ENCODE assay signal across 19 cellular contexts in the genomic region with DNA sequence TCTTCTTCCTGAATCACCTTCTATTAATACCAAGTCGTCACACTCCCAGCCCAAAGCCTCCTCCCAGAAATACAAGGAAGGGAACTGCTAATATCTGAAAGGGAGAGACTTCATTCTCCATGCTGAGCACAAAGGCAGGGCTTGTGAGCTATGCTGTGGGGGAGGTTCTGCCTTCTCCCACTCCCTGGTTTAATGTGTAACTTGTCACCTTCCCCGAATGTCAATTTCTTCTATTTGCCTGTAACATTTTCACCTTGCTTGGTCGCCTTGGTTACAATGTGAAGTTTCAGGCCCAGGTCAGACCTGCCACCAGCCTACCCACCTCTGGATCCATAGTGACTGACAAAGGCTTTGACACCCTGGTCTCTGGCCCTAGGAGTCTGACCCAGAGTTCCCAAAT.
DNase-seq lines count a peak whose midpoint lies in the region; ATAC-seq and TF ChIP-seq lines count a peak whose summit lies in the region.
"Had no signal": no experiment of that assay in that cellular context is flagged by ENCODE, and none has a peak within 500 bp of the region (broad histone marks: within the 10 kb centered on the region; RNA-seq: fewer than 3 reads in every experiment).

No MANE protein-coding gene starts in this region.

- peaks cover 9% of the 10 kb centered on the region for H3K4me1 Mint-ChIP-seq in type B pancreatic cell (ENCODE audit: unreplicated experiment)
- H3K4me1 Mint-ChIP-seq: H9 had no signal

- H3K4me3 Mint-ChIP-seq in type B pancreatic cell, result no peak overlapping the region
- H3K4me3 Mint-ChIP-seq: activated CD8-positive, alpha-beta T cell treated with anti-CD3 and anti-CD28 coated beads for 36 hours; H9 had no signal

- no peaks in the 10 kb centered on the region for H4K20me1 ChIP-seq in hepatocyte (ENCODE audit: insufficient read depth, poor library complexity, severe bottlenecking)
- H4K20me1 ChIP-seq: BLaER1 treated with 17β-estradiol and CSF1 and Interleukin-3, amounts not matched to agents 10 nM and 100 nM had no signal

- peaks cover 9% of the 10 kb centered on the region for H3K4me1 ChIP-seq in hepatocyte (ENCODE audit: insufficient read depth)
- no peaks in the 10 kb centered on the region for H3K4me1 ChIP-seq in psoas muscle
- H3K4me1 ChIP-seq: BLaER1 treated with 17β-estradiol and CSF1 and Interleukin-3, amounts not matched to agents 10 nM and 100 nM; spleen had no signal

- WGBS in hepatocyte (ENCODE audit: low lambda C conversion rate, missing lambda C conversion rate), result 52% methylated on average over 3 of the region's 3 CpGs
- 77 to 78% (median 78%) methylated on average over 3 of the region's 3 CpGs for WGBS in psoas muscle, 3 donors

- H3K79me2 ChIP-seq in hepatocyte, result no peaks in the 10 kb centered on the region

- intact Hi-C loops in psoas muscle (cut with DNase I), result no loop called here

- ATAC-seq in psoas muscle, result no peak
- ATAC-seq: activated CD8-positive, alpha-beta T cell treated with anti-CD3 and anti-CD28 coated beads for 36 hours had no signal

- H3K27me3 ChIP-seq in hepatocyte (no peaks in the 10 kb centered on the region), psoas muscle (ENCODE audit: insufficient read depth in 3 of 3, low read length in 2 of 3) (peaks cover 0 to 5% (median 0%) of the 10 kb centered on the region in 3 donors)
- H3K27me3 ChIP-seq: BLaER1 treated with 17β-estradiol and CSF1 and Interleukin-3, amounts not matched to agents 10 nM and 100 nM had no signal

- H3K9me3 Mint-ChIP-seq in type B pancreatic cell, result no peaks in the 10 kb centered on the region
- H3K9me3 Mint-ChIP-seq: activated CD8-positive, alpha-beta T cell treated with anti-CD3 and anti-CD28 coated beads for 36 hours; H9 had no signal

- H3K27ac Mint-ChIP-seq in type B pancreatic cell, result peak overlapping the region; percentile 57
- H3K27ac Mint-ChIP-seq: activated CD8-positive, alpha-beta T cell treated with anti-CD3 and anti-CD28 coated beads for 36 hours; H9 had no signal

- H3K36me3 Mint-ChIP-seq in type B pancreatic cell, result no peaks in the 10 kb centered on the region

- peaks cover 4% of the 10 kb centered on the region for H3K27me3 Mint-ChIP-seq in type B pancreatic cell

- H2AFZ ChIP-seq in hepatocyte, result peak overlapping the region; percentile 45

- no peaks in the 10 kb centered on the region for H3K9me3 ChIP-seq in hepatocyte (ENCODE audit: low read depth)
- H3K9me3 ChIP-seq in psoas muscle, result no peaks in the 10 kb centered on the region
- H3K9me3 ChIP-seq: BLaER1 treated with 17β-estradiol and CSF1 and Interleukin-3, amounts not matched to agents 10 nM and 100 nM; spleen had no signal

- H3K27ac ChIP-seq in hepatocyte (peak overlapping the region; percentile 80), psoas muscle (no peak overlapping the region)
- H3K27ac ChIP-seq: BLaER1 treated with 17β-estradiol and CSF1 and Interleukin-3, amounts not matched to agents 10 nM and 100 nM; spleen had no signal

- H3K4me2 ChIP-seq in hepatocyte, result peak overlapping the region; percentile 22
- H3K4me2 ChIP-seq: BLaER1 treated with 17β-estradiol and CSF1 and Interleukin-3, amounts not matched to agents 10 nM and 100 nM had no signal

- peak; percentile 9 for DNase-seq in SW480 (ENCODE audit: low spot score)
- peak; percentile 61 for DNase-seq in hepatocyte (ENCODE audit: low spot score)
- peak; percentile 31 for DNase-seq in mucosa of gallbladder (ENCODE audit: low spot score)
- DNase-seq in type B pancreatic cell (ENCODE audit: extremely low spot score, unreplicated experiment), result peak; percentile 20
- DNase-seq in T-helper 2 cell, result no peak
- no peak for DNase-seq in psoas muscle
- no peak for DNase-seq in HUDEP-2 (lab: John Stamatoyannopoulos, UW; ENCODE audit: unreplicated experiment in 76 of 76)
- DNase-seq: activated CD4-positive, CD25-positive, alpha-beta regulatory T cell treated with anti-CD3 and anti-CD28 coated beads, Interleukin-2, amount 50 U/mL, for 72 hours; activated CD8-positive, alpha-beta T cell treated with anti-CD3 and anti-CD28 coated beads for 36 hours; activated gamma-delta T cell; activated T-cell treated with anti-CD3 and anti-CD28 coated beads, Interleukin-2, amount 50 U/mL, for 1 hour; DND-41; H9; mesenchymal stem cell; NCI-H1436; NCI-H82; spleen; trophoblast cell had no signal

- H3K4me3 ChIP-seq in hepatocyte (no peak overlapping the region), psoas muscle (no peak overlapping the region)
- H3K4me3 ChIP-seq: BLaER1 treated with 17β-estradiol and CSF1 and Interleukin-3, amounts not matched to agents 10 nM and 100 nM; spleen had no signal

- H3K36me3 ChIP-seq in hepatocyte (replicated peaks; ENCODE audit: insufficient read depth, low read depth) (no peaks in the 10 kb centered on the region), psoas muscle (ENCODE audit: insufficient read depth in 1 of 2, low read depth in 1 of 2) (no peaks in the 10 kb centered on the region)
- H3K36me3 ChIP-seq: BLaER1 treated with 17β-estradiol and CSF1 and Interleukin-3, amounts not matched to agents 10 nM and 100 nM; spleen had no signal

- TF ChIP-seq CTCF in hepatocyte (IDR thresholded peaks at IDR 0.05; ENCODE audit: poor library complexity) (no peak), type B pancreatic cell (conservative IDR thresholded peaks at IDR 0.05) (no peak), psoas muscle (IDR thresholded peaks at IDR 0.05) (no peak)

- no peaks in the 10 kb centered on the region for H3K9me2 ChIP-seq in hepatocyte (replicated peaks; ENCODE audit: insufficient read depth)

Comparison
In these comparisons a context has a peak if more than half of its experiments do, and no peak if none do; other contexts are left out.
1. DNase-seq: peak in SW480 (single experiment), hepatocyte (single experiment), mucosa of gallbladder (single experiment) and type B pancreatic cell (single experiment); none in T-helper 2 cell (0 of 5), psoas muscle (0 of 2) and HUDEP-2 (0 of 76).